Comparison of ENCODE assay signal across 1 cellular context in the genomic region with DNA sequence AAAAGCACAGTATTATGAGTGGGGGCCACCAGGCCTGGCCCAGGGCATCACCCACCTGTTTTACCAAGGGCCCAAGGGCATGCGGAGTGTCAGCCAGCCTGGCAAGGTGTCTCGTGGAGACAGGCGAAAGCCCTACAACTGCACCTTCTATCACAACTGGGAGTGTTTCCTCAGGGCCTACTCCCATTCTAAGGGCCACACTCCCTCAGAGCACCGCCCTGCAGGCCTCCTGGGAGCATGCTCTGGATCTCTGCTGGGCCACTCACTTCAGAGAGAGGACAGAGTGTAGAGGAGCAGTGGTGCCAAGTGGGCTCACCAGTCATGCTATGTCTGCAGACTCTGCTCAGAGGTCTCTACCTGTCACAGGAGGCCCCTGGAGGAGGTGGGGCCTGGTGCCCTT.
TF ChIP-seq lines count a peak whose summit lies in the region.

No MANE protein-coding gene starts in this region.

TF ChIP-seq in GM12878, 131 proteins besides CTCF, POLR2A, EP300 and RAD21:
- peak; percentile 19; the same call in 1 of the 2 replicates for TF ChIP-seq POLR2AphosphoS5 (IDR thresholded peaks at IDR 0.05; ENCODE audit: low read length)
- no peak for TF ChIP-seq ZNF207 (IDR thresholded peaks at IDR 0.05; ENCODE audit: borderline replicate concordance)
